Comparison of ENCODE assay signal across 1 cellular context in the genomic region with DNA sequence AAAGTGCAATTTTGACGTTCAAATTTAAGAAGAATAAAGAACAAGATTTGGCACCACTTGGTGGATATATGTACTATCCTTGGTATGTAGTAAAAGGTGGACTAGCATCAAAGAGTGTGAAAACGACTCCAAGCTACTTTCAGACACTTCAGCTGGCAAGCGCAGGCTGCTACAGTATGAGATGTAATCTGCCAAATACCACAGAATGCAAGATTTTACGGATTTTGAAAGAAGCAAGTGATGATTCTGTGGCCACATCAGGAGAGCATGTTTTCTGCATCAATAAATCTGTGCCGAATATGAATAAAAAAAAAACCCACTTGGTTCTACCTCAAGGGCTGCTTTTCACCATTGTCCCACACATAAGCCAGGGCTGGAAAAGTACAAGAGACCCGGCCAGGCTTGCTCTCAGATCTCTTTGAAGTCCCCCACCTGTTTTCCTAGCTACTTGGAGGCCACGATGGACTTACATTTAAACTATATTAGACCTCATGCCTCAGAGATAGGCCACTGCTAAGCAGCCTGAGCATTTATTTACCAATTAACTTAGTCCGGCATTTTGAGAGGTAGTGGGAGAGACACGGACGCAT.
TF ChIP-seq lines count a peak whose summit lies in the region.

No MANE protein-coding gene starts in this region.

TF ChIP-seq in WTC11, 78 proteins besides CTCF, POLR2A, EP300 and RAD21 (continued from another document):
- TF ChIP-seq, protein P1, sequence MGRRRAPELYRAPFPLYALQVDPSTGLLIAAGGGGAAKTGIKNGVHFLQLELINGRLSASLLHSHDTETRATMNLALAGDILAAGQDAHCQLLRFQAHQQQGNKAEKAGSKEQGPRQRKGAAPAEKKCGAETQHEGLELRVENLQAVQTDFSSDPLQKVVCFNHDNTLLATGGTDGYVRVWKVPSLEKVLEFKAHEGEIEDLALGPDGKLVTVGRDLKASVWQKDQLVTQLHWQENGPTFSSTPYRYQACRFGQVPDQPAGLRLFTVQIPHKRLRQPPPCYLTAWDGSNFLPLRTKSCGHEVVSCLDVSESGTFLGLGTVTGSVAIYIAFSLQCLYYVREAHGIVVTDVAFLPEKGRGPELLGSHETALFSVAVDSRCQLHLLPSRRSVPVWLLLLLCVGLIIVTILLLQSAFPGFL (CRISPR knock-in tag; IDR thresholded peaks at IDR 0.05; ENCODE audit: borderline replicate concordance) = no peak
- TF ChIP-seq SMAD4 (CRISPR knock-in tag; IDR thresholded peaks at IDR 0.05) = no peak
- no peak for TF ChIP-seq ZNF263 (CRISPR knock-in tag; IDR thresholded peaks at IDR 0.05; ENCODE audit: low read depth)
- TF ChIP-seq, protein P2, sequence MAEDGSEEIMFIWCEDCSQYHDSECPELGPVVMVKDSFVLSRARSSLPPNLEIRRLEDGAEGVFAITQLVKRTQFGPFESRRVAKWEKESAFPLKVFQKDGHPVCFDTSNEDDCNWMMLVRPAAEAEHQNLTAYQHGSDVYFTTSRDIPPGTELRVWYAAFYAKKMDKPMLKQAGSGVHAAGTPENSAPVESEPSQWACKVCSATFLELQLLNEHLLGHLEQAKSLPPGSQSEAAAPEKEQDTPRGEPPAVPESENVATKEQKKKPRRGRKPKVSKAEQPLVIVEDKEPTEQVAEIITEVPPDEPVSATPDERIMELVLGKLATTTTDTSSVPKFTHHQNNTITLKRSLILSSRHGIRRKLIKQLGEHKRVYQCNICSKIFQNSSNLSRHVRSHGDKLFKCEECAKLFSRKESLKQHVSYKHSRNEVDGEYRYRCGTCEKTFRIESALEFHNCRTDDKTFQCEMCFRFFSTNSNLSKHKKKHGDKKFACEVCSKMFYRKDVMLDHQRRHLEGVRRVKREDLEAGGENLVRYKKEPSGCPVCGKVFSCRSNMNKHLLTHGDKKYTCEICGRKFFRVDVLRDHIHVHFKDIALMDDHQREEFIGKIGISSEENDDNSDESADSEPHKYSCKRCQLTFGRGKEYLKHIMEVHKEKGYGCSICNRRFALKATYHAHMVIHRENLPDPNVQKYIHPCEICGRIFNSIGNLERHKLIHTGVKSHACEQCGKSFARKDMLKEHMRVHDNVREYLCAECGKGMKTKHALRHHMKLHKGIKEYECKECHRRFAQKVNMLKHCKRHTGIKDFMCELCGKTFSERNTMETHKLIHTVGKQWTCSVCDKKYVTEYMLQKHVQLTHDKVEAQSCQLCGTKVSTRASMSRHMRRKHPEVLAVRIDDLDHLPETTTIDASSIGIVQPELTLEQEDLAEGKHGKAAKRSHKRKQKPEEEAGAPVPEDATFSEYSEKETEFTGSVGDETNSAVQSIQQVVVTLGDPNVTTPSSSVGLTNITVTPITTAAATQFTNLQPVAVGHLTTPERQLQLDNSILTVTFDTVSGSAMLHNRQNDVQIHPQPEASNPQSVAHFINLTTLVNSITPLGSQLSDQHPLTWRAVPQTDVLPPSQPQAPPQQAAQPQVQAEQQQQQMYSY (CRISPR knock-in tag; IDR thresholded peaks at IDR 0.05) = no peak
- TF ChIP-seq ZNF416 (CRISPR knock-in tag; IDR thresholded peaks at IDR 0.05) = no peak
- no peak for TF ChIP-seq ZNF396 (CRISPR knock-in tag; IDR thresholded peaks at IDR 0.05; ENCODE audit: borderline replicate concordance)
- TF ChIP-seq, protein P3, sequence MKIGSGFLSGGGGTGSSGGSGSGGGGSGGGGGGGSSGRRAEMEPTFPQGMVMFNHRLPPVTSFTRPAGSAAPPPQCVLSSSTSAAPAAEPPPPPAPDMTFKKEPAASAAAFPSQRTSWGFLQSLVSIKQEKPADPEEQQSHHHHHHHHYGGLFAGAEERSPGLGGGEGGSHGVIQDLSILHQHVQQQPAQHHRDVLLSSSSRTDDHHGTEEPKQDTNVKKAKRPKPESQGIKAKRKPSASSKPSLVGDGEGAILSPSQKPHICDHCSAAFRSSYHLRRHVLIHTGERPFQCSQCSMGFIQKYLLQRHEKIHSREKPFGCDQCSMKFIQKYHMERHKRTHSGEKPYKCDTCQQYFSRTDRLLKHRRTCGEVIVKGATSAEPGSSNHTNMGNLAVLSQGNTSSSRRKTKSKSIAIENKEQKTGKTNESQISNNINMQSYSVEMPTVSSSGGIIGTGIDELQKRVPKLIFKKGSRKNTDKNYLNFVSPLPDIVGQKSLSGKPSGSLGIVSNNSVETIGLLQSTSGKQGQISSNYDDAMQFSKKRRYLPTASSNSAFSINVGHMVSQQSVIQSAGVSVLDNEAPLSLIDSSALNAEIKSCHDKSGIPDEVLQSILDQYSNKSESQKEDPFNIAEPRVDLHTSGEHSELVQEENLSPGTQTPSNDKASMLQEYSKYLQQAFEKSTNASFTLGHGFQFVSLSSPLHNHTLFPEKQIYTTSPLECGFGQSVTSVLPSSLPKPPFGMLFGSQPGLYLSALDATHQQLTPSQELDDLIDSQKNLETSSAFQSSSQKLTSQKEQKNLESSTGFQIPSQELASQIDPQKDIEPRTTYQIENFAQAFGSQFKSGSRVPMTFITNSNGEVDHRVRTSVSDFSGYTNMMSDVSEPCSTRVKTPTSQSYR (CRISPR knock-in tag; IDR thresholded peaks at IDR 0.05) = no peak
- TF ChIP-seq, protein P4, sequence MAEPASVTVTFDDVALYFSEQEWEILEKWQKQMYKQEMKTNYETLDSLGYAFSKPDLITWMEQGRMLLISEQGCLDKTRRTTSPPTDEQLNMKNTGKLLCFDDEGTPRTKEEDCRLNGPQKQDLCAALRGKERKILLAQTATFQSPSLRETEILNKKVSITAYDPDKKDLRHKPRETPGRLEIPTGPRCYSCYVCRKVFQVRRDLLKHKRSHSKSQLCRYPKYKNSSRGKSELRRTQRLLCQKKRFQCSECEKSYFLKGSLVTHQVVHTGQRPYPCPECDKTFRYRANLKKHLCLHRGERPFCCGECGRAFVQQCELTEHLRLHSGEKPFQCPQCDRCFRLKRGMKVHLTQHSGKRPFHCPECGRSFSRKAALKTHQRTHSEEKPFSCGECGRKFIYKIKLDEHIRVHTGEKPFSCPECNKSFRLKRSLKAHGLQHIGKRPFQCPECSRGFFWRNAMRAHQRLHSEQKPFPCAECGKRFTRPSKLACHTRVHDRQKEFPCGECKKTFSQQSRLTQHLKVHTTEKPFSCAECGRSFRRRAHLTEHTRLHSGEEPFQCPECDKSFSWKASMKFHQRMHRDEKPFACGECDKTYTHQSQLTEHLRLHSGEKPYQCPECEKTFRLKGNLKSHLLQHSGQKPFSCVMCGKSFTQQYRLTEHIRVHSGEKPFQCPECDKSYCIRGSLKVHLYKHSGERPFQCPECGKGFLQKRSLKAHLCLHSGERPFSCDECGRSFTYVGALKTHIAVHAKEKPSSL (CRISPR knock-in tag; conservative IDR thresholded peaks at IDR 0.05) = no peak
- no peak for TF ChIP-seq ZNF138 (CRISPR knock-in tag; conservative IDR thresholded peaks at IDR 0.05)
- TF ChIP-seq TP53 (CRISPR knock-in tag; IDR thresholded peaks at IDR 0.05) = no peak
- no peak for TF ChIP-seq ZNF671 (CRISPR knock-in tag; IDR thresholded peaks at IDR 0.05)
- no peak for TF ChIP-seq NR3C1 (CRISPR knock-in tag; conservative IDR thresholded peaks at IDR 0.05; ENCODE audit: low read depth)
- no peak for TF ChIP-seq GABPB1 (CRISPR knock-in tag; IDR thresholded peaks at IDR 0.05)
